In the genomic region with DNA sequence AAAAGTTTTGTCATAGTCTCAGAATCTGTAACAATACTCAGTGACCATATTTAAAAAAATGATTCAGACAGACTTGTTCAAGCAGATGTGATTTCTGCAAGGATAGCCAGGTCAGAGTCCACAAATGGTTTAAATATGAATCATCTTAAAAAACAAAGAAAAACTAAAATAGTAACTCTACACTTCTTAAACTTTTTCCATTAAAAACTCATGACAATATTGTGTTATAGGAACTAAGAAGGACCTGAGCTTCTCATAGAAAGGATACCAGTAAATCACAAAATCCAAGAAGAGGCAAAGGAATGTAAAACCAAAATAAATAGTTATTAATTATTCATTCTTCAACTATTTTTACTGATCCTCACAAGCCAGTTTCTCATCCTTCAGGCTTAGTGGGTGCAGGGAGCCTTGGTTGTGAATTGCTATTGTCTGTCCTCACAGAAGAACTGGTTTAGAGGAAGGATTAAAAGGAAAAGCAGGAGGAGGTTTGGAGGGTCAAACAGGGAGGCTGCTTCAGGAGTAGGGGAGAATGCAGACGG, we compare ENCODE assay signal across 12 cellular contexts.
DNase-seq lines count a peak whose midpoint lies in the region; ATAC-seq and TF ChIP-seq lines count a peak whose summit lies in the region.
"Had no signal": no experiment of that assay in that cellular context is flagged by ENCODE, and none has a peak within 500 bp of the region (broad histone marks: within the 10 kb centered on the region; RNA-seq: fewer than 3 reads in every experiment).

No MANE protein-coding gene starts in this region.

- no peak overlapping the region for H3K9ac ChIP-seq in Karpas-422 (ENCODE audit: low read length)

- no peaks in the 10 kb centered on the region; the same call in 1 of the 2 replicates for H3K36me3 ChIP-seq in Karpas-422 (ENCODE audit: insufficient read depth, low read length)
- H3K36me3 ChIP-seq in muscle layer of duodenum (ENCODE audit: control insufficient read depth in 1 of 2, insufficient read depth in 2 of 2, low read length in 2 of 2): no peaks in the 10 kb centered on the region

- H3K4me2 ChIP-seq in Karpas-422 (ENCODE audit: low read depth, low read length, poor library complexity, severe bottlenecking): no peak overlapping the region

- H3K9me3 ChIP-seq in Karpas-422 (ENCODE audit: low read length): no peaks in the 10 kb centered on the region
- no peaks in the 10 kb centered on the region for H3K9me3 ChIP-seq in muscle layer of duodenum (ENCODE audit: control insufficient read depth in 1 of 2, low read length in 2 of 2)

- H3K4me1 Mint-ChIP-seq in chondrocyte (ENCODE audit: low read depth): peaks cover 42% of the 10 kb centered on the region
- H3K4me1 Mint-ChIP-seq: activated CD4-positive, alpha-beta T cell treated with anti-CD3 and anti-CD28 coated beads, Interleukin-2, amount 10 ng/mL, durations not matched to agents 7 days and 5 days; activated naive CD8-positive, alpha-beta T cell treated with anti-CD3 and anti-CD28 coated beads for 36 hours had no signal

- no peaks in the 10 kb centered on the region for H3K9me2 ChIP-seq in Karpas-422 (replicated peaks; ENCODE audit: insufficient read depth, low read length)

- H3K4me3 ChIP-seq in AG10803 (ENCODE audit: low read length) (no peak overlapping the region), Karpas-422 (ENCODE audit: low read length) (no peak overlapping the region), muscle layer of duodenum (ENCODE audit: low read depth in 1 of 2, low read length in 2 of 2) (no peak overlapping the region)

- H3K27ac ChIP-seq in Karpas-422 (ENCODE audit: low read length): no peak overlapping the region
- H3K27ac ChIP-seq in muscle layer of duodenum (ENCODE audit: low read length): peak overlapping the region; percentile 82

- H3K4me1 ChIP-seq in Karpas-422 (ENCODE audit: low read length) (peaks cover 65% of the 10 kb centered on the region), muscle layer of duodenum (ENCODE audit: control insufficient read depth in 1 of 2, insufficient read depth in 2 of 2, low read length in 2 of 2) (peaks cover 0 to 29% of the 10 kb centered on the region in 2 donors)

- peak; percentile 88 for DNase-seq in AG10803 (ENCODE audit: low read depth)
- no peak for DNase-seq in Karpas-422
- no peak for DNase-seq in chondrocyte (ENCODE audit: low spot score)
- no peak for DNase-seq in NCI-H2107 (lab: John Stamatoyannopoulos, UW)
- no peak for DNase-seq in DMS114 treated with DMSO at 0.1 percent for 48 hours (lab: John Stamatoyannopoulos, UW; ENCODE audit: unreplicated experiment)
- DNase-seq in DMS 273 (lab: John Stamatoyannopoulos, UW; ENCODE audit: unreplicated experiment): no peak
- DNase-seq: activated CD4-positive, alpha-beta T cell treated with anti-CD3 and anti-CD28 coated beads, Interleukin-2, amount 10 ng/mL, durations not matched to agents 7 days and 5 days; activated naive CD8-positive, alpha-beta T cell treated with anti-CD3 and anti-CD28 coated beads for 36 hours; GOT3; NCI-H2029 had no signal

- no peaks in the 10 kb centered on the region for H3K36me3 Mint-ChIP-seq in chondrocyte (ENCODE audit: low read depth)
- H3K36me3 Mint-ChIP-seq: activated naive CD8-positive, alpha-beta T cell treated with anti-CD3 and anti-CD28 coated beads for 36 hours had no signal

- peak overlapping the region; percentile 58; the same call in 1 of the 2 replicates for H2AFZ ChIP-seq in Karpas-422 (ENCODE audit: low read length)

- no peaks in the 10 kb centered on the region for H3K27me3 ChIP-seq in Karpas-422 (ENCODE audit: low read length)
- no peaks in the 10 kb centered on the region for H3K27me3 ChIP-seq in muscle layer of duodenum (ENCODE audit: low read depth, low read length)

- no peak for ATAC-seq in HG03432 (IDR thresholded peaks at IDR 0.05; ENCODE audit: unreplicated experiment)

- TF ChIP-seq CTCF in AG10803 (conservative IDR thresholded peaks at IDR 0.05; ENCODE audit: low read length) (no peak), chondrocyte (IDR thresholded peaks at IDR 0.05) (no peak)

- no peak overlapping the region for H3K4me3 Mint-ChIP-seq in chondrocyte (ENCODE audit: unreplicated experiment)
- H3K4me3 Mint-ChIP-seq: activated CD4-positive, alpha-beta T cell treated with anti-CD3 and anti-CD28 coated beads, Interleukin-2, amount 10 ng/mL, durations not matched to agents 7 days and 5 days; activated naive CD8-positive, alpha-beta T cell treated with anti-CD3 and anti-CD28 coated beads for 36 hours had no signal

- no peaks in the 10 kb centered on the region for H4K20me1 ChIP-seq in Karpas-422 (ENCODE audit: insufficient read depth, low read depth, low read length)

- no peaks in the 10 kb centered on the region for H3K27me3 Mint-ChIP-seq in chondrocyte (ENCODE audit: low read depth)

- H3K9me3 Mint-ChIP-seq in chondrocyte (ENCODE audit: low read depth): peaks cover 6% of the 10 kb centered on the region
- H3K9me3 Mint-ChIP-seq: activated CD4-positive, alpha-beta T cell treated with anti-CD3 and anti-CD28 coated beads, Interleukin-2, amount 10 ng/mL, durations not matched to agents 7 days and 5 days; activated naive CD8-positive, alpha-beta T cell treated with anti-CD3 and anti-CD28 coated beads for 36 hours had no signal

- H3K79me2 ChIP-seq in Karpas-422 (ENCODE audit: low read length): no peaks in the 10 kb centered on the region

- peak overlapping the region; percentile 95 for H3K27ac Mint-ChIP-seq in chondrocyte (ENCODE audit: unreplicated experiment)
- H3K27ac Mint-ChIP-seq: activated CD4-positive, alpha-beta T cell treated with anti-CD3 and anti-CD28 coated beads, Interleukin-2, amount 10 ng/mL, durations not matched to agents 7 days and 5 days; activated naive CD8-positive, alpha-beta T cell treated with anti-CD3 and anti-CD28 coated beads for 36 hours had no signal
